ENCODE assay signal across 18 cellular contexts in the genomic region with DNA sequence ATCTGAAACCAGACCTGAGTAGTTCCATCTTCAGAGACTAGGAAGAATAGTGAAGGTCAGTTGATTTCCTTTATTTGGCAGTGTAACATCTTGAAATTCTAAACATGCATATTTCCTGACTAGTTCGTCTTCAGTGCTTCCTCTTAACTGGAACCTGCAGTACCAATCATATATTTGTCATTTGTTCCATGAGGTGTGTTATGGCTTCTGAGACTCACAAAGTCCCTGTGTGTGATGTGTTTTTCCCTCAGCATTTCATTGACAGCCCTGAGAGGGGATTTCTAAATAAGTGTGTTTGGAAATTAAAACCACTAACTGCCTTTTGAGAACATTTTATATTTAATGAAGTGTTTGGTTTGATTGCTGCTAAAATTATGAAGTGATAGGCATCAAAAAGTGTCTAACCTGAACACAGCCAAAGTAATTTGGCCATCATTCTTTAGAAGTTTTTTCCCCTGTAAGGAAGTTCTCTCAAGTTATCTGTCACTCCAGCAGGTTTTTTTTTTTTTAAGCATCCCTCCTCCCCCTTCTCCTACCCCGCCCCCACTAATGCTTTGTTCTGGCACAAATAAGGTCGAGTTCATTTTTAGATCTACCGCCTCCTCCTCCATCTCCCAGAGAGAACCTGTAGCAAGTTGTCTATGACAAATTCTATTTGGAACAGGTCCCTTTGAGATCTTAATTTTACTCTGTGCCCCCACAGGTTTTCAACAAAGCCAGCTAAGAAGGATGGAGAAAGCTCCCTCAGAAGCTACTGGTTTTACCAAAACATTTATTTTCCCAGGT.
DNase-seq lines count a peak whose midpoint lies in the region; ATAC-seq and TF ChIP-seq lines count a peak whose summit lies in the region.
"Had no signal": no experiment of that assay in that cellular context is flagged by ENCODE, and none has a peak within 500 bp of the region (broad histone marks: within the 10 kb centered on the region; RNA-seq: fewer than 3 reads in every experiment).

No MANE protein-coding gene starts in this region.

- H3K4me3 Mint-ChIP-seq in CD4-positive, alpha-beta memory T cell, result no peak overlapping the region
- peak overlapping the region; percentile 63 for H3K4me3 Mint-ChIP-seq in activated naive CD8-positive, alpha-beta T cell treated with anti-CD3 and anti-CD28 coated beads, Interleukin-2, amount 50 U/mL, for 24 hours
- H3K4me3 Mint-ChIP-seq in chondrocyte (ENCODE audit: unreplicated experiment), result no peak overlapping the region
- H3K4me3 Mint-ChIP-seq: B cell, HFFc6, IgD-negative memory B cell had no signal

- no peaks in the 10 kb centered on the region for H3K9me3 Mint-ChIP-seq in CD4-positive, alpha-beta memory T cell
- no peaks in the 10 kb centered on the region for H3K9me3 Mint-ChIP-seq in activated naive CD8-positive, alpha-beta T cell treated with anti-CD3 and anti-CD28 coated beads, Interleukin-2, amount 50 U/mL, for 24 hours
- no peaks in the 10 kb centered on the region for H3K9me3 Mint-ChIP-seq in chondrocyte (ENCODE audit: low read depth)
- H3K9me3 Mint-ChIP-seq: HFFc6, IgD-negative memory B cell had no signal

- intact Hi-C loops in CD4-positive, alpha-beta memory T cell (cut with micrococcal nuclease), result no loop called here
- intact Hi-C loops in mucosa of descending colon (cut with DNase I, micrococcal nuclease), result no loop called here
- intact Hi-C loops in tibial artery (cut with DNase I; ENCODE audit: low total_unique reads), result no loop called here

- CTCF ChIA-PET in CD4-positive, alpha-beta memory T cell (lab: Charles Lee; ENCODE audit: partially characterized antibody), result interaction anchor here (1.0 kb wide), 3 partner anchors 140 to 185 kb away, joined by 3 to 5 read pairs (median 4); no protein-coding TSS in a partner anchor
- CTCF ChIA-PET in HEK293 (lab: Yijun Ruan, JAX), result interaction anchor here (0.7 kb wide), 1 partner anchor 32 kb away, joined by 4 read pairs; no protein-coding TSS in a partner anchor

- peaks cover 36 to 56% of the 10 kb centered on the region in 2 donors for H3K36me3 Mint-ChIP-seq in CD4-positive, alpha-beta memory T cell
- H3K36me3 Mint-ChIP-seq in activated naive CD8-positive, alpha-beta T cell treated with anti-CD3 and anti-CD28 coated beads, Interleukin-2, amount 50 U/mL, for 24 hours (ENCODE audit: low read depth), result peaks cover 18% of the 10 kb centered on the region
- H3K36me3 Mint-ChIP-seq in chondrocyte (ENCODE audit: low read depth), result peaks cover 3% of the 10 kb centered on the region

- H3K4me1 ChIP-seq in CD4-positive, alpha-beta memory T cell (ENCODE audit: insufficient read depth, low read length), result no peaks in the 10 kb centered on the region
- H3K4me1 ChIP-seq in HEK293 (ENCODE audit: control insufficient read depth, insufficient read depth, low read length) (no peaks in the 10 kb centered on the region), mucosa of descending colon (ENCODE audit: low read depth) (no peaks in the 10 kb centered on the region), tibial artery (no peaks in the 10 kb centered on the region)
- H3K4me1 ChIP-seq: Peyer's patch had no signal

- peaks cover 0 to 7% (median 6%) of the 10 kb centered on the region in 4 donors for H3K4me1 Mint-ChIP-seq in CD4-positive, alpha-beta memory T cell
- H3K4me1 Mint-ChIP-seq in activated naive CD8-positive, alpha-beta T cell treated with anti-CD3 and anti-CD28 coated beads, Interleukin-2, amount 50 U/mL, for 24 hours, result peaks cover 58% of the 10 kb centered on the region
- no peaks in the 10 kb centered on the region for H3K4me1 Mint-ChIP-seq in chondrocyte (ENCODE audit: low read depth)
- H3K4me1 Mint-ChIP-seq: B cell, IgD-negative memory B cell had no signal

- POLR2A ChIA-PET in CD4-positive, alpha-beta memory T cell (lab: Charles Lee; ENCODE audit: partially characterized antibody), result no interaction called here
- POLR2A ChIA-PET in HEK293 (lab: Yijun Ruan, JAX), result no interaction called here

- no peak overlapping the region for H3K4me3 ChIP-seq in CD4-positive, alpha-beta memory T cell (ENCODE audit: low read length in 2 of 2)
- H3K4me3 ChIP-seq in HEK293 (ENCODE audit: low read depth, low read length) (no peak overlapping the region), mucosa of descending colon (no peak overlapping the region), tibial artery (no peak overlapping the region)
- H3K4me3 ChIP-seq: Peyer's patch, thoracic aorta had no signal

- H3K9me3 ChIP-seq in CD4-positive, alpha-beta memory T cell (ENCODE audit: control insufficient read depth in 1 of 2, low read length in 2 of 2), result no peaks in the 10 kb centered on the region
- H3K9me3 ChIP-seq in HEK293 (ENCODE audit: control insufficient read depth, insufficient read depth, low read depth, low read length) (no peaks in the 10 kb centered on the region), mucosa of descending colon (no peaks in the 10 kb centered on the region), tibial artery (no peaks in the 10 kb centered on the region)
- H3K9me3 ChIP-seq: Peyer's patch, SK-N-SH, thoracic aorta had no signal

- DNase-seq in CD4-positive, alpha-beta memory T cell, result no peak
- peak; percentile 48 for DNase-seq in activated naive CD8-positive, alpha-beta T cell treated with anti-CD3 and anti-CD28 coated beads, Interleukin-2, amount 50 U/mL, for 24 hours
- DNase-seq in stimulated activated CD4-positive, alpha-beta T cell treated with anti-CD3 and anti-CD28 coated beads, Interleukin-1b, Interleukin-23, amount 100 ng/mL, for 48 hours, result peak; percentile 31
- DNase-seq in chondrocyte (ENCODE audit: low spot score), result no peak
- DNase-seq in mucosa of descending colon, result no peak
- DNase-seq in tibial artery, result no peak
- DNase-seq: activated effector memory CD4-positive, alpha-beta T cell treated with Interleukin-2 at 50 U/mL for 16 hours; HFFc6; NCI-H2107; NCI-H82; Peyer's patch; SK-N-SH had no signal

- ATAC-seq in activated naive CD8-positive, alpha-beta T cell treated with anti-CD3 and anti-CD28 coated beads, Interleukin-2, amount 50 U/mL, for 24 hours, result peak; percentile 96
- ATAC-seq in mucosa of descending colon (no peak), HG02884 (IDR thresholded peaks at IDR 0.05; ENCODE audit: unreplicated experiment) (no peak)

- H3K36me3 ChIP-seq in CD4-positive, alpha-beta memory T cell (ENCODE audit: insufficient read depth, low read length), result peaks cover 17% of the 10 kb centered on the region
- H3K36me3 ChIP-seq in HEK293 (ENCODE audit: control insufficient read depth in 2 of 2, insufficient read depth in 1 of 2, low read length in 2 of 2), result peaks cover 4 to 12% of the 10 kb centered on the region in 2 experiments
- no peaks in the 10 kb centered on the region for H3K36me3 ChIP-seq in mucosa of descending colon (ENCODE audit: low read depth)
- peaks cover 0 to 3% (median 0%) of the 10 kb centered on the region in 3 donors for H3K36me3 ChIP-seq in tibial artery
- H3K36me3 ChIP-seq: thoracic aorta had no signal

- H3K27me3 ChIP-seq in CD4-positive, alpha-beta memory T cell (ENCODE audit: insufficient read depth, low read length), result no peaks in the 10 kb centered on the region
- H3K27me3 ChIP-seq in tibial artery, result no peaks in the 10 kb centered on the region
- H3K27me3 ChIP-seq: Peyer's patch had no signal

- no peaks in the 10 kb centered on the region for H3K27me3 Mint-ChIP-seq in CD4-positive, alpha-beta memory T cell
- H3K27me3 Mint-ChIP-seq in activated naive CD8-positive, alpha-beta T cell treated with anti-CD3 and anti-CD28 coated beads, Interleukin-2, amount 50 U/mL, for 24 hours, result no peaks in the 10 kb centered on the region
- no peaks in the 10 kb centered on the region for H3K27me3 Mint-ChIP-seq in chondrocyte (ENCODE audit: low read depth)
- H3K27me3 Mint-ChIP-seq: B cell, IgD-negative memory B cell had no signal

- no peak overlapping the region for H3K27ac ChIP-seq in CD4-positive, alpha-beta memory T cell (ENCODE audit: low read depth, low read length)
- H3K27ac ChIP-seq in HEK293 (ENCODE audit: extremely low read depth, low read depth, low read length) (no peak overlapping the region), tibial artery (no peak overlapping the region)
- H3K27ac ChIP-seq: Peyer's patch, thoracic aorta, VCaP had no signal

- TF ChIP-seq CTCF in HEK293 (tag by site-specific recombination; IDR thresholded peaks at IDR 0.05) (no peak), chondrocyte (IDR thresholded peaks at IDR 0.05) (no peak), mucosa of descending colon (IDR thresholded peaks at IDR 0.05) (no peak), tibial artery (IDR thresholded peaks at IDR 0.05) (no peak)

- peak overlapping the region in 5 of 7 donors; percentile 4 to 77 (median 64) for H3K27ac Mint-ChIP-seq in CD4-positive, alpha-beta memory T cell
- peak overlapping the region; percentile 97 for H3K27ac Mint-ChIP-seq in activated naive CD8-positive, alpha-beta T cell treated with anti-CD3 and anti-CD28 coated beads, Interleukin-2, amount 50 U/mL, for 24 hours
- no peak overlapping the region for H3K27ac Mint-ChIP-seq in chondrocyte (ENCODE audit: unreplicated experiment)
- H3K27ac Mint-ChIP-seq: B cell, HFFc6 had no signal

TF ChIP-seq in HEK293, 187 proteins besides CTCF, POLR2A, EP300 and RAD21 (continues in another document):
- 0 out of 2 replicates have a peak, but pooled peaks have one; percentile 38 for TF ChIP-seq ZFHX2 (tag by site-specific recombination; conservative IDR thresholded peaks at IDR 0.05)
- no peak for TF ChIP-seq ZNF548 (tag by site-specific recombination; IDR thresholded peaks at IDR 0.05)
- TF ChIP-seq, protein P1, sequence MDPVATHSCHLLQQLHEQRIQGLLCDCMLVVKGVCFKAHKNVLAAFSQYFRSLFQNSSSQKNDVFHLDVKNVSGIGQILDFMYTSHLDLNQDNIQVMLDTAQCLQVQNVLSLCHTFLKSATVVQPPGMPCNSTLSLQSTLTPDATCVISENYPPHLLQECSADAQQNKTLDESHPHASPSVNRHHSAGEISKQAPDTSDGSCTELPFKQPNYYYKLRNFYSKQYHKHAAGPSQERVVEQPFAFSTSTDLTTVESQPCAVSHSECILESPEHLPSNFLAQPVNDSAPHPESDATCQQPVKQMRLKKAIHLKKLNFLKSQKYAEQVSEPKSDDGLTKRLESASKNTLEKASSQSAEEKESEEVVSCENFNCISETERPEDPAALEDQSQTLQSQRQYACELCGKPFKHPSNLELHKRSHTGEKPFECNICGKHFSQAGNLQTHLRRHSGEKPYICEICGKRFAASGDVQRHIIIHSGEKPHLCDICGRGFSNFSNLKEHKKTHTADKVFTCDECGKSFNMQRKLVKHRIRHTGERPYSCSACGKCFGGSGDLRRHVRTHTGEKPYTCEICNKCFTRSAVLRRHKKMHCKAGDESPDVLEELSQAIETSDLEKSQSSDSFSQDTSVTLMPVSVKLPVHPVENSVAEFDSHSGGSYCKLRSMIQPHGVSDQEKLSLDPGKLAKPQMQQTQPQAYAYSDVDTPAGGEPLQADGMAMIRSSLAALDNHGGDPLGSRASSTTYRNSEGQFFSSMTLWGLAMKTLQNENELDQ (tag by site-specific recombination; IDR thresholded peaks at IDR 0.05; ENCODE audit: low read depth), result no peak
- peak; percentile 62 for TF ChIP-seq EGR2 (tag by site-specific recombination; IDR thresholded peaks at IDR 0.05; ENCODE audit: low read depth)
- no peak for TF ChIP-seq ZNF561 (tag by site-specific recombination; IDR thresholded peaks at IDR 0.05; ENCODE audit: borderline replicate concordance)

Comparison
In these comparisons a context has a peak if more than half of its experiments do, and no peak if none do; other contexts are left out.
1. DNase-seq: peak in activated naive CD8-positive, alpha-beta T cell treated with anti-CD3 and anti-CD28 coated beads, Interleukin-2, amount 50 U/mL, for 24 hours (single experiment) and stimulated activated CD4-positive, alpha-beta T cell treated with anti-CD3 and anti-CD28 coated beads, Interleukin-1b, Interleukin-23, amount 100 ng/mL, for 48 hours (single experiment); none in CD4-positive, alpha-beta memory T cell (0 of 5), chondrocyte (single experiment), mucosa of descending colon (0 of 3) and tibial artery (0 of 2).